12 cellular contexts compared by ENCODE assay signal in the genomic region with DNA sequence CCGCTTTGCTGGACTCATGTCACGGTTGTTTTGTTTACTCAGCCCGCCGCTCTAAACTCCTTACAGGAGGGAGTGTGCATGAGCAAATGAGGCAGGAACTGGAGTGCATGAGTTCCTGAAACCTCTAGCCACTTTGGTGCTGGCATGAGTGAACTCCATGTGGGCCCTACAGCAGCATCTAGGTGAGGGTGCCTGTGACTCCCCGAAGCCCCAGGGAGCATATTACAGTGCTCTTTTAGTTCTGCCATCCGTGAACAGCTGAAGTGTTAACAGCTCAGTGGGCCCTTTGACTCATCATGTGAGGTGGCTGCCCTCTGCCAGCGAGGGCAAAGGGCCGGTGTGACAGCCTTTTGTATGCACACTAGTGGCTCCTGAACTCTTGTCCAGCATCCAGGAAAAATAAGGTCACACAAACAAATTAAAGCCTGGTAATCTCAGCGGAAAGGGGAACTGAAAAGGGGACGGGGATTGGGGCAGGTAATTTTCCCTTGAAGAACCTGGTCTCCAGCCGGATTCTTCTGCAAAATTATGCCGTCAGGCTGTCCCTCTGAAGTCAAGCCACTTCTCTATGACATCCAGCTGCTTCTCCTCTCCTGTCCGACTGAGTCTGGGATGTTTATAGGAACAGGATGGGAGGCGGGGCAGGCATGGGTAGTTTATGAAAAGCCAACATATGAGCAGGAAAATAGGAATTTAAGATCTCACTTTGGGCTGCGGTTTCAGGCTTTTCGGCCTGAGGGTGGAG.
A peak's percentile ranks its signal among the peaks of the same experiment; 100 is the strongest.
DNase-seq lines count a peak whose midpoint lies in the region; ATAC-seq and TF ChIP-seq lines count a peak whose summit lies in the region.
"Had no signal": no experiment of that assay in that cellular context is flagged by ENCODE, and none has a peak within 500 bp of the region (broad histone marks: within the 10 kb centered on the region; RNA-seq: fewer than 3 reads in every experiment).

No MANE protein-coding gene starts in this region.

- peak overlapping the region; percentile 79 for H3K27ac ChIP-seq in PC-3 (ENCODE audit: low read length)
- peak overlapping the region; percentile 25 to 60 (median 38) for H3K27ac ChIP-seq in esophagus muscularis mucosa (replicated peaks in 1 of 4)

- no peaks in the 10 kb centered on the region for H3K79me2 ChIP-seq in PC-3 (ENCODE audit: low read length)

- H3K36me3 ChIP-seq in PC-3 (ENCODE audit: low read depth, low read length) (no peaks in the 10 kb centered on the region), esophagus muscularis mucosa (no peaks in the 10 kb centered on the region)

- no peaks in the 10 kb centered on the region for H3K9me3 Mint-ChIP-seq in osteocyte (ENCODE audit: unreplicated experiment)

- BruUV-seq in PC-3 (replicated peaks; lab: Mats Ljungman, UMichigan) = TSS peak; percentile 44

- H3K4me3 Mint-ChIP-seq in osteocyte (ENCODE audit: unreplicated experiment) = peak overlapping the region; percentile 52

- 58% methylated on average over 16 of the region's 16 CpGs for WGBS in esophagus muscularis mucosa

- H3K9me2 ChIP-seq in PC-3 (replicated peaks; ENCODE audit: low read length) = no peaks in the 10 kb centered on the region

- peaks cover 20% of the 10 kb centered on the region for H3K4me1 Mint-ChIP-seq in osteocyte (ENCODE audit: unreplicated experiment)

- peak overlapping the region; percentile 65 for H3K27ac Mint-ChIP-seq in osteocyte (ENCODE audit: unreplicated experiment)

- H2AFZ ChIP-seq in PC-3 (ENCODE audit: low read length) = peak overlapping the region; percentile 37

- DNase-seq in GM03348 (ENCODE audit: low spot score) = peak; percentile 43
- peak; percentile 77 for DNase-seq in PC-3
- DNase-seq in esophagus muscularis mucosa (ENCODE audit: extremely low spot score) = no peak
- no peak for DNase-seq in osteocyte (ENCODE audit: extremely low spot score, unreplicated experiment)
- DNase-seq in NCI-H2081 treated with DMSO at 0.1 percent for 48 hours (lab: John Stamatoyannopoulos, UW) = no peak
- no peak for DNase-seq in stimulated activated naive CD4-positive, alpha-beta T cell treated with Interleukin-2 at 50 U/mL for 16 hours (lab: John Stamatoyannopoulos, UW)
- DNase-seq in NCI-H2171 (lab: John Stamatoyannopoulos, UW) = no peak
- DNase-seq: activated T-cell treated with anti-CD3 and anti-CD28 coated beads for 4 hours, DND-41, NCI-H446, T1000 had no signal

- peaks cover 4% of the 10 kb centered on the region for H3F3A ChIP-seq in PC-3 (ENCODE audit: low read length, unreplicated experiment)

- H3K9me3 ChIP-seq in PC-3 (ENCODE audit: low read length) (no peaks in the 10 kb centered on the region), esophagus muscularis mucosa (no peaks in the 10 kb centered on the region)

- H3K4me3 ChIP-seq in PC-3 (ENCODE audit: low read length) = peak overlapping the region; percentile 42; the same call in 1 of the 2 replicates
- no peak overlapping the region for H3K4me3 ChIP-seq in esophagus muscularis mucosa

- peak overlapping the region; percentile 14; the same call in 1 of the 2 replicates for H3K9ac ChIP-seq in PC-3 (ENCODE audit: low read length)

- TF ChIP-seq POLR2A in esophagus muscularis mucosa (IDR thresholded peaks at IDR 0.05; ENCODE audit: low read depth) = no peak

- H3K36me3 Mint-ChIP-seq in osteocyte (ENCODE audit: unreplicated experiment) = no peaks in the 10 kb centered on the region

- TF ChIP-seq EP300 in esophagus muscularis mucosa (IDR thresholded peaks at IDR 0.05) = no peak

- no peaks in the 10 kb centered on the region for H3K27me3 ChIP-seq in PC-3 (ENCODE audit: low read length)
- H3K27me3 ChIP-seq in esophagus muscularis mucosa = no peaks in the 10 kb centered on the region

- CTCF ChIA-PET in PC-3 (lab: Charles Lee) = interaction anchor here (0.7 kb wide), 1 partner anchor 12 kb away, joined by 3 read pairs; no protein-coding TSS in a partner anchor

- H3K27me3 Mint-ChIP-seq in osteocyte (ENCODE audit: unreplicated experiment) = no peaks in the 10 kb centered on the region

- POLR2A ChIA-PET in PC-3 (lab: Charles Lee; ENCODE audit: unreplicated experiment) = no interaction called here

- ATAC-seq in PC-3 (peak; percentile 65), GM21423 (IDR thresholded peaks at IDR 0.05; ENCODE audit: unreplicated experiment) (no peak)

- peaks cover 37% of the 10 kb centered on the region for H3K4me1 ChIP-seq in PC-3 (ENCODE audit: insufficient read depth, low read length)
- peaks cover 0 to 45% (median 30%) of the 10 kb centered on the region in 4 donors for H3K4me1 ChIP-seq in esophagus muscularis mucosa

- H3K4me2 ChIP-seq in PC-3 (ENCODE audit: low read length) = peak overlapping the region; percentile 64

- intact Hi-C loops in PC-3 (cut with micrococcal nuclease) (loop anchor here (5.0 to 10.0 kb wide), 2 partner anchors 92 to 446 kb away; no protein-coding TSS in a partner anchor), esophagus muscularis mucosa (cut with DNase I) (no loop called here)

- H4K20me1 ChIP-seq in PC-3 (ENCODE audit: low read length) = no peaks in the 10 kb centered on the region

- TF ChIP-seq CTCF in PC-3 (conservative IDR thresholded peaks at IDR 0.05; ENCODE audit: low read depth, low read length) (no peak), esophagus muscularis mucosa (IDR thresholded peaks at IDR 0.05) (no peak), osteocyte (IDR thresholded peaks at IDR 0.05) (no peak)

Comparison
In these comparisons a context has a peak if more than half of its experiments do, and no peak if none do; other contexts are left out.
1. DNase-seq: peak in GM03348 (single experiment) and PC-3 (single experiment); none in esophagus muscularis mucosa (single experiment), osteocyte (single experiment), NCI-H2081 treated with DMSO at 0.1 percent for 48 hours (single experiment), stimulated activated naive CD4-positive, alpha-beta T cell treated with Interleukin-2 at 50 U/mL for 16 hours (single experiment) and NCI-H2171 (single experiment).